Comparison of ENCODE assay signal across 8 cellular contexts in the genomic region with DNA sequence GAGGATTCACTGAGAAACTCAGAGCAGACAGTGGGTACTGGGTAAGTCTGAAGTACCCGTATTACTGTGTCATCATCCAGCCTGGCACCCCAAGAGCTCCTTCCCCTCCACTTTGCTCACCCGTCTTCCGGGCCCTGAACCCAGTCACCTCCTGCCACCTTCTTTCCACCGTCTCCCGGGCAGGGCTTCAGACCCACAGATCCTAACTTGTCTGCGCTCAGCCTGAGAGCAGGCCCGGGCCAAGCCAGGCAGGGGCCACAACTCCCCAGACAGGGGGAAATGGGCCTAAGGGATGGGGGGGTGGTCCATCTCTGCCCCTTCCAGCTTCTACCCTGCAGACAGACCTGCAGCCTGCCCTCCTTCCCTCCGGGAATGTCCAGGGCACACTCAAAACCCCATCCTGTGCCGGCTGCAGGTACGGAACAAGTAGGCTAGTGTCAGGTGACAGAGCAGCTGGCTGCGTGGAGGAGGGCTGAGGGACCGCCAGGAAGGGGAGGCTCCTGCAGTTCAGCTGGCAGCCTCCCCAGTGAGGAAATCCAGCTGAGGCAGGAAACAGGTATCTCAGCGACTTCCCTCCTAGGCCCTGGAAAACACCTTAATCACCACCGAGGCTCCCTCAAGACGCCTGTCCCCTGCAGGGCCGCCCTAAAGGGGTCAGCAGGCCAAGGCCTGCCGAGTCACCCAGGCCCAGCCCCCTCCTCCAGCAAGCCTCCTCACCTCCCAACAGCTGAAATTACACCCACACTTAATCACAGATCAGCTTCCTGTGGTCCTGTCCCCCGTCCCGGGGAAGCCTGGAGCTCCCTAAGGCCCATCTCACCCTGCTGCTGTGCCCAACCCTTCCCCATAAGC. TPM values are rescaled to one million over a fixed set of nuclear protein-coding genes. Genes with fewer than 3 reads are reported as not detected.
DNase-seq lines count a peak whose midpoint lies in the region; ATAC-seq and TF ChIP-seq lines count a peak whose summit lies in the region.

No MANE protein-coding gene starts in this region.

- H3K9me3 Mint-ChIP-seq in natural killer cell treated with Interleukin-12 subunit alpha and Interleukin-12 subunit beta and Interleukin-15 and Interleukin-18, amount 100 ng/mL, for 72 hours, result no peaks in the 10 kb centered on the region

- no peak overlapping the region for H2AFZ ChIP-seq in hepatocyte

- peaks cover 8% of the 10 kb centered on the region for H3K36me3 Mint-ChIP-seq in T-helper 17 cell (ENCODE audit: low read depth)
- H3K36me3 Mint-ChIP-seq in natural killer cell treated with Interleukin-12 subunit alpha and Interleukin-12 subunit beta and Interleukin-15 and Interleukin-18, amount 100 ng/mL, for 72 hours, result no peaks in the 10 kb centered on the region

- peaks cover 68% of the 10 kb centered on the region for H3K79me2 ChIP-seq in hepatocyte

- H3K4me3 Mint-ChIP-seq in T-helper 17 cell, result peak overlapping the region; percentile 25
- H3K4me3 Mint-ChIP-seq in natural killer cell treated with Interleukin-12 subunit alpha and Interleukin-12 subunit beta and Interleukin-15 and Interleukin-18, amount 100 ng/mL, for 72 hours, result no peak overlapping the region

- H3K27ac ChIP-seq in HUES64 (ENCODE audit: low read depth, low read length) (peak overlapping the region; percentile 49), hepatocyte (peak overlapping the region; percentile 98), skin epidermis (peak overlapping the region; percentile 25 to 93 (median 80))

- no peak for ATAC-seq in T-helper 17 cell
- ATAC-seq in HG03432 (IDR thresholded peaks at IDR 0.05; ENCODE audit: unreplicated experiment), result no peak
- no peak for ATAC-seq in natural killer cell treated with Interleukin-12 subunit alpha and Interleukin-12 subunit beta and Interleukin-15 and Interleukin-18, amount 100 ng/mL, for 72 hours

- H3K4me1 ChIP-seq in HUES64 (ENCODE audit: insufficient read depth, low read length), result peaks cover 29% of the 10 kb centered on the region; the same call in 1 of the 2 replicates
- H3K4me1 ChIP-seq in hepatocyte (ENCODE audit: insufficient read depth), result peaks cover 77% of the 10 kb centered on the region

- 54% methylated on average over 19 of the region's 19 CpGs for WGBS in HUES64
- 51% methylated on average over 19 of the region's 19 CpGs for WGBS in hepatocyte (ENCODE audit: low lambda C conversion rate, missing lambda C conversion rate)

- H3K9me3 ChIP-seq in HUES64 (ENCODE audit: insufficient read depth, low read depth, low read length) (no peaks in the 10 kb centered on the region), T-helper 17 cell (ENCODE audit: control insufficient read depth, low read length, poor library complexity, severe bottlenecking) (no peaks in the 10 kb centered on the region), hepatocyte (ENCODE audit: low read depth) (no peaks in the 10 kb centered on the region)

- no peak for TF ChIP-seq CTCF in hepatocyte (IDR thresholded peaks at IDR 0.05; ENCODE audit: poor library complexity)

- H3K4me1 Mint-ChIP-seq in T-helper 17 cell, result peaks cover 16% of the 10 kb centered on the region
- H3K4me1 Mint-ChIP-seq in natural killer cell treated with Interleukin-12 subunit alpha and Interleukin-12 subunit beta and Interleukin-15 and Interleukin-18, amount 100 ng/mL, for 72 hours (ENCODE audit: low read depth in 2 of 2), result peaks cover 7 to 14% of the 10 kb centered on the region in 2 donors

- H3K4me3 ChIP-seq in HUES64 (ENCODE audit: low read length) (no peak overlapping the region), hepatocyte (no peak overlapping the region), skin epidermis (peak overlapping the region in 3 of 7 experiments; percentile 16 to 67 (median 36))

- no peaks in the 10 kb centered on the region for H3K27me3 ChIP-seq in HUES64 (ENCODE audit: insufficient read depth, low read length)
- no peaks in the 10 kb centered on the region for H3K27me3 ChIP-seq in hepatocyte

- no peak overlapping the region; the same call in 1 of the 2 replicates for H3K9ac ChIP-seq in HUES64 (ENCODE audit: low read depth, low read length)

- peak overlapping the region; percentile 89 for H3K4me2 ChIP-seq in hepatocyte

- peaks cover 24% of the 10 kb centered on the region for H3K27me3 Mint-ChIP-seq in T-helper 17 cell
- H3K27me3 Mint-ChIP-seq in natural killer cell treated with Interleukin-12 subunit alpha and Interleukin-12 subunit beta and Interleukin-15 and Interleukin-18, amount 100 ng/mL, for 72 hours, result peaks cover 13 to 19% of the 10 kb centered on the region in 2 donors

- H3K27ac Mint-ChIP-seq in T-helper 17 cell, result no peak overlapping the region
- no peak overlapping the region for H3K27ac Mint-ChIP-seq in natural killer cell treated with Interleukin-12 subunit alpha and Interleukin-12 subunit beta and Interleukin-15 and Interleukin-18, amount 100 ng/mL, for 72 hours

- DNase-seq in T-helper 17 cell, result no peak
- DNase-seq in hepatocyte (ENCODE audit: low spot score), result peak; percentile 68
- no peak for DNase-seq in activated effector memory CD4-positive, alpha-beta T cell treated with anti-CD3 and anti-CD28 coated beads, Interleukin-2, amount 50 U/mL, for 16 hours
- DNase-seq in EL, result no peak
- DNase-seq in natural killer cell treated with Interleukin-12 subunit alpha and Interleukin-12 subunit beta and Interleukin-15 and Interleukin-18, amount 100 ng/mL, for 72 hours (ENCODE audit: low spot score), result no peak

- H4K20me1 ChIP-seq in hepatocyte (ENCODE audit: insufficient read depth, poor library complexity, severe bottlenecking), result no peaks in the 10 kb centered on the region

- H3K9me2 ChIP-seq in hepatocyte (replicated peaks; ENCODE audit: insufficient read depth), result no peaks in the 10 kb centered on the region

- H3K36me3 ChIP-seq in HUES64 (ENCODE audit: insufficient read depth, low read length) (no peaks in the 10 kb centered on the region), hepatocyte (replicated peaks; ENCODE audit: insufficient read depth, low read depth) (no peaks in the 10 kb centered on the region)

RNA-seq across cellular contexts. Expression of gene HSPG2, which starts 3.5 kb away (rescaled TPM):
- polyA plus RNA-seq in HUES64 (2013, experiment 1 of 2), result 21.9 TPM
- polyA plus RNA-seq in HUES64 (2013, experiment 2 of 2), result 31.5 TPM
- total RNA-seq in T-helper 17 cell (1 to 10 TPM; 1.2 to 1.6 TPM), hepatocyte (38.3 and 72.4 TPM in 2 replicates)
- 81.2 and 91.2 TPM in 2 replicates for polyA plus RNA-seq in hepatocyte
- total RNA-seq in natural killer cell treated with Interleukin-12 subunit alpha and Interleukin-12 subunit beta and Interleukin-15 and Interleukin-18, amount 100 ng/mL, for 72 hours, result under 1 TPM in 1 of 2 donors, not detected in 1; 0.20 TPM

RNA-seq across cellular contexts. Expression of gene CELA3B, which starts 43.2 kb away (rescaled TPM):
- not detected for polyA plus RNA-seq in HUES64 (2013, experiment 1 of 2)
- not detected for polyA plus RNA-seq in HUES64 (2013, experiment 2 of 2)
- total RNA-seq in T-helper 17 cell, result not detected
- 0.33 TPM in 1 of 2 replicates, not detected in the other for total RNA-seq in hepatocyte
- not detected in 2 replicates for polyA plus RNA-seq in hepatocyte
- not detected for total RNA-seq in natural killer cell treated with Interleukin-12 subunit alpha and Interleukin-12 subunit beta and Interleukin-15 and Interleukin-18, amount 100 ng/mL, for 72 hours

Comparison
In these comparisons a context has a peak if more than half of its experiments do, and no peak if none do; other contexts are left out.
1. RNA of gene HSPG2, which starts 3.5 kb away (total RNA-seq): 38.3 to 72.4 TPM in hepatocyte; 1.2 to 1.6 TPM in T-helper 17 cell and 0.20 TPM in natural killer cell treated with Interleukin-12 subunit alpha and Interleukin-12 subunit beta and Interleukin-15 and Interleukin-18, amount 100 ng/mL, for 72 hours; every median in the first group is over 10 times any median in the second.
2. Peak in every context shown above with its lines, with median percentiles within 50 percentile points of each other: H3K27ac ChIP-seq.